Comparison of ENCODE assay signal across 11 cellular contexts in the genomic region with DNA sequence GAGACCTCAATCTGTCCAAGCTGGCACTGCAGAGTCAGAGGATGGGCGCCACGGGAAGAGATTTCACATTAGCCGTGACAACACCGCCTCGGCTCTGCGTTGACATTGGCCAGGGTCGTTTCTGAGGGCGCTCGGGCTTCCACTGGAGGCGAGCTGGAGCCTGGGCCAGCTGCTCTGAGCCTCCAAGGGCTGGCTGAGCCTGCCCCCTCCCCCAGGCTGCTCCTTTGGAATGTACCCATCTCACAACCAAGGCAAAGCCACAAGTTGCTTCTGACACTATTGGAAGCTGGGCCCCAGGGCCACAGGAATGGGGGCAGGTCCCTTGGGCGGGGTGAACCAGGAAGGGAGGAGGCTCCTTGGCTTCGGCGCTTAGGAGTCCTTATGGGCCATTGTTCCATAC. TPM values are rescaled to one million over a fixed set of nuclear protein-coding genes. Genes with fewer than 3 reads are reported as not detected.
DNase-seq lines count a peak whose midpoint lies in the region; ATAC-seq and TF ChIP-seq lines count a peak whose summit lies in the region.
"Had no signal": no experiment of that assay in that cellular context is flagged by ENCODE, and none has a peak within 500 bp of the region (broad histone marks: within the 10 kb centered on the region; RNA-seq: fewer than 3 reads in every experiment).

No MANE protein-coding gene starts in this region.

- H3K9me3 ChIP-seq in Peyer's patch = no peaks in the 10 kb centered on the region
- no peaks in the 10 kb centered on the region for H3K9me3 ChIP-seq in esophagus muscularis mucosa
- H3K9me3 ChIP-seq in testis = no peaks in the 10 kb centered on the region

- no peak for TF ChIP-seq EP300 in esophagus muscularis mucosa (IDR thresholded peaks at IDR 0.05)

- H3K18ac ChIP-seq in mesendoderm (ENCODE audit: low read length) = peak overlapping the region; percentile 9

- H2BK15ac ChIP-seq in mesendoderm (replicated peaks; ENCODE audit: low read depth) = no peak overlapping the region

- H3K4ac ChIP-seq in mesendoderm (ENCODE audit: low read depth, low read length) = peak overlapping the region; percentile 5

- no peak overlapping the region for H2AK5ac ChIP-seq in mesendoderm (ENCODE audit: low read length)

- no peaks in the 10 kb centered on the region for H3K27me3 ChIP-seq in Peyer's patch
- H3K27me3 ChIP-seq in esophagus muscularis mucosa = no peaks in the 10 kb centered on the region
- no peaks in the 10 kb centered on the region for H3K27me3 ChIP-seq in mesendoderm (ENCODE audit: insufficient read depth, low read length, poor library complexity)
- no peaks in the 10 kb centered on the region for H3K27me3 ChIP-seq in testis

- ATAC-seq in GM18907 (IDR thresholded peaks at IDR 0.05; ENCODE audit: unreplicated experiment) = no peak

- TF ChIP-seq CTCF in Peyer's patch (IDR thresholded peaks at IDR 0.05) = no peak
- no peak for TF ChIP-seq CTCF in esophagus muscularis mucosa (IDR thresholded peaks at IDR 0.05)
- TF ChIP-seq CTCF in testis (IDR thresholded peaks at IDR 0.05) = no peak

- H3K27ac ChIP-seq in Peyer's patch (peak overlapping the region in 3 of 4 donors; percentile 20 to 86 (median 61)), esophagus muscularis mucosa (replicated peaks in 1 of 4) (peak overlapping the region; percentile 73 to 79 (median 76)), mesendoderm (ENCODE audit: low read depth, low read length) (peak overlapping the region; percentile 32), testis (peak overlapping the region; percentile 33 to 64)

- no peak overlapping the region for H3K23ac ChIP-seq in mesendoderm (ENCODE audit: low read length)

- no peaks in the 10 kb centered on the region for H3K79me2 ChIP-seq in mesendoderm (ENCODE audit: control insufficient read depth, insufficient read depth, low read length)

- 56% methylated on average over 13 of the region's 13 CpGs for WGBS in esophagus muscularis mucosa
- no CpG with 5 or more reads among the region's 13 CpGs for WGBS in mesendoderm (ENCODE audit: extremely low coverage, insufficient coverage, low lambda C conversion rate)
- WGBS in testis, 2 donors = 56% methylated on average over 11 to 13 of the region's 13 CpGs

- H4K8ac ChIP-seq in mesendoderm (ENCODE audit: low read depth, low read length) = no peak overlapping the region

- intact Hi-C loops in esophagus muscularis mucosa (cut with DNase I) = no loop called here
- intact Hi-C loops in testis (cut with DNase I; ENCODE audit: low total_unique reads) = no loop called here
- intact Hi-C loops in head of caudate nucleus (cut with DNase I) = loop anchor here (10.0 kb wide), 1 partner anchor 260 kb away; no protein-coding TSS in a partner anchor

- H3K4me2 ChIP-seq in mesendoderm (ENCODE audit: low read length) = no peak overlapping the region

- H3K79me1 ChIP-seq in mesendoderm (ENCODE audit: low read length) = no peaks in the 10 kb centered on the region

- no peak overlapping the region for H2BK5ac ChIP-seq in mesendoderm (ENCODE audit: low read length)

- H3K4me1 ChIP-seq in Peyer's patch = peaks cover 3 to 30% (median 21%) of the 10 kb centered on the region in 4 donors
- H3K4me1 ChIP-seq in esophagus muscularis mucosa = peaks cover 64 to 73% (median 68%) of the 10 kb centered on the region in 4 donors
- H3K4me1 ChIP-seq in mesendoderm (ENCODE audit: control insufficient read depth, low read depth, low read length) = peaks cover 4% of the 10 kb centered on the region
- H3K4me1 ChIP-seq in testis = peaks cover 31% of the 10 kb centered on the region

- H3K36me3 ChIP-seq in Peyer's patch (peaks cover 0 to 42% (median 0%) of the 10 kb centered on the region in 3 donors), esophagus muscularis mucosa (peaks cover 18 to 43% (median 40%) of the 10 kb centered on the region in 4 donors), mesendoderm (ENCODE audit: control insufficient read depth, insufficient read depth, low read length) (peaks cover 2% of the 10 kb centered on the region), testis (ENCODE audit: low read depth, missing control alignments) (no peaks in the 10 kb centered on the region)

- peak overlapping the region; percentile 36 for H3K56ac ChIP-seq in mesendoderm (ENCODE audit: low read length)

- H3K9ac ChIP-seq in mesendoderm (ENCODE audit: low read length) = peak overlapping the region; percentile 16

- no peak overlapping the region for H3K4me3 ChIP-seq in Peyer's patch
- no peak overlapping the region for H3K4me3 ChIP-seq in esophagus muscularis mucosa
- no peak overlapping the region for H3K4me3 ChIP-seq in mesendoderm (ENCODE audit: low read length)
- no peak overlapping the region for H3K4me3 ChIP-seq in testis

- H4K5ac ChIP-seq in mesendoderm (ENCODE audit: low read length) = no peak overlapping the region

- DNase-seq in Peyer's patch (peak in 1 of 3 donors; percentile 49), esophagus muscularis mucosa (ENCODE audit: extremely low spot score) (no peak), mesendoderm (peak; percentile 93), testis (no peak), cerebellum (ENCODE audit: low spot score) (no peak), NCI-H226 (no peak), head of caudate nucleus (no peak)
- DNase-seq: activated naive CD4-positive, alpha-beta T cell had no signal

- TF ChIP-seq POLR2A in Peyer's patch (IDR thresholded peaks at IDR 0.05) = no peak
- no peak for TF ChIP-seq POLR2A in esophagus muscularis mucosa (IDR thresholded peaks at IDR 0.05; ENCODE audit: low read depth)
- no peak for TF ChIP-seq POLR2A in testis (IDR thresholded peaks at IDR 0.05)

- no peak overlapping the region for H2BK120ac ChIP-seq in mesendoderm (ENCODE audit: low read depth, low read length)

RNA-seq across cellular contexts. Expression of gene GPR3, which starts 12.7 kb away (rescaled TPM):
- total RNA-seq in Peyer's patch = not detected
- total RNA-seq in esophagus muscularis mucosa = 1 to 10 TPM in 1 of 4 donors, under 1 TPM in 1, not detected in 2; 0.13 to 4.5 TPM
- 10.4 TPM for polyA plus RNA-seq in mesendoderm (2013, experiment 1 of 2)
- polyA plus RNA-seq in mesendoderm (2013, experiment 2 of 2) = 10.7 TPM
- under 1 TPM; 0.12 to 0.47 TPM for total RNA-seq in testis
- polyA plus RNA-seq in testis (ENCODE audit: insufficient read depth, low read depth, low replicate concordance) = 0.20 TPM
- total RNA-seq in cerebellum = 1.00 TPM

RNA-seq across cellular contexts. Expression of gene CD164L2, which starts 21.9 kb away (rescaled TPM):
- not detected for total RNA-seq in Peyer's patch
- total RNA-seq in esophagus muscularis mucosa = not detected
- polyA plus RNA-seq in mesendoderm (2013, experiment 1 of 2) = 0.17 TPM
- polyA plus RNA-seq in mesendoderm (2013, experiment 2 of 2) = 0.11 TPM
- 1 to 10 TPM in 1 of 2 donors, under 1 TPM in 1; 0.24 to 1.5 TPM for total RNA-seq in testis
- 0.76 TPM for polyA plus RNA-seq in testis (ENCODE audit: insufficient read depth, low read depth, low replicate concordance)
- total RNA-seq in cerebellum = not detected
- total RNA-seq: NCI-H460; T-helper 2 cell treated with Interferon-gamma antibody and Interleukin-4, amounts not matched to agents 100 ng/mL and 5 ng/mL, for 36 hours had no signal

RNA-seq across cellular contexts. Expression of gene FCN3, which starts 30.4 kb away (rescaled TPM):
- total RNA-seq in Peyer's patch (not detected), esophagus muscularis mucosa (10 to 100 TPM in 2 of 4 donors, 1 to 10 TPM in 2; 2.9 to 16.6 (median 10.5) TPM), testis (1 to 10 TPM; 3.6 to 6.9 TPM), cerebellum (not detected)
- 0.04 TPM for polyA plus RNA-seq in mesendoderm (2013, experiment 1 of 2)
- not detected for polyA plus RNA-seq in mesendoderm (2013, experiment 2 of 2)
- polyA plus RNA-seq in testis (ENCODE audit: insufficient read depth, low read depth, low replicate concordance) = 0.54 TPM
- total RNA-seq: NCI-H460; T-helper 2 cell treated with Interferon-gamma antibody and Interleukin-4, amounts not matched to agents 100 ng/mL and 5 ng/mL, for 36 hours had no signal

RNA-seq across cellular contexts. Expression of gene MAP3K6, which starts 38.3 kb away (rescaled TPM):
- total RNA-seq in Peyer's patch (100 to 1,000 TPM in 1 of 4 donors, 10 to 100 TPM in 2, 1 to 10 TPM in 1; 6.3 to 124 (median 34.1) TPM), esophagus muscularis mucosa (10 to 100 TPM; 29.7 to 80.1 (median 55.4) TPM), testis (10 to 100 TPM; 18.8 to 31.7 TPM), cerebellum (2.3 TPM)
- 3.7 TPM for polyA plus RNA-seq in mesendoderm (2013, experiment 1 of 2)
- 4.2 TPM for polyA plus RNA-seq in mesendoderm (2013, experiment 2 of 2)
- polyA plus RNA-seq in testis (ENCODE audit: insufficient read depth, low read depth, low replicate concordance) = 18.4 TPM
